23 cellular contexts compared by ENCODE assay signal in the genomic region with DNA sequence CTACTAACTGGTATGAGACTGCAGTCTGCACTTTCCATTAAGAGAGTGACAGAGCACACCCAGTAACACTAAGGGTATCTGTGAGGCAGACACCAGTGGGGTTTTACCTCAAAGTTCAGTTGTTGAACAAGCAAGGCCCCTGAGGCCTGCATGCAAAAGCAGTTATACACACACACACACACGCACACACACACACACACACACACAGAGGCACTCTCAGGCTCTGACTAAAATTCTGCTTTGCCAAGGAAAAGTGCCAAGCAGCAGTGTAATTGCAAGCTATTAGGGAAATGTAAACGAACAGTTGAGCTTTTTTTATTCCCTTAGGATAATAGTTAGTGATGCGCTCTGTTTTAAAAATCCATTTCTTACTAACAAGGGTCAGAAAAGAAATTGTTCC.
DNase-seq lines count a peak whose midpoint lies in the region; ATAC-seq, FAIRE-seq and TF ChIP-seq lines count a peak whose summit lies in the region.
"Had no signal": no experiment of that assay in that cellular context is flagged by ENCODE, and none has a peak within 500 bp of the region (broad histone marks: within the 10 kb centered on the region; RNA-seq: fewer than 3 reads in every experiment).

No MANE protein-coding gene starts in this region.

- H3K36me3 ChIP-seq in MG63 (0 out of 2 replicates have a peak, but pooled peaks cover 6% of the 10 kb centered on the region), pancreas (no peaks in the 10 kb centered on the region)
- H3K36me3 ChIP-seq: tibial nerve had no signal

- no peak overlapping the region for H3K4me3 ChIP-seq in MG63
- H3K4me3 ChIP-seq in cardiac fibroblast (replicated peaks in 1 of 2; ENCODE audit: low read depth in 2 of 2, low read length in 2 of 2), result no peak overlapping the region
- no peak overlapping the region for H3K4me3 ChIP-seq in pancreas
- H3K4me3 ChIP-seq: tibial nerve had no signal

- DNase-seq in NCI-H2196 (lab: John Stamatoyannopoulos, UW; ENCODE audit: unreplicated experiment) (peak; percentile 8), NCI-H2196 treated with DMSO at 0.1 percent for 48 hours (lab: John Stamatoyannopoulos, UW; ENCODE audit: unreplicated experiment) (no peak), MG63 (peak; percentile 82), cardiac fibroblast (ENCODE audit: low read depth in 2 of 2) (peak; percentile 35 to 68), pancreas (peak in 3 of 6 donors; percentile 25 to 43 (median 42)), posterior cingulate gyrus (no peak), GM12891 (ENCODE audit: insufficient read length, low spot score) (no peak)
- DNase-seq: activated CD4-positive, alpha-beta T cell treated with anti-CD3 and anti-CD28 coated beads, Interleukin-2, amount 50 U/mL, for 4 hours; activated CD8-positive, alpha-beta memory T cell treated with anti-CD3 and anti-CD28 coated beads, Interleukin-2, amount 50 U/mL, for 48 hours; CD4-positive, CD25-positive, alpha-beta regulatory T cell; dermis blood vessel endothelial cell; GF-D8; left colon; MV-4-11; SK-N-SH; stimulated activated CD4-positive, alpha-beta T cell treated with anti-CD3 and anti-CD28 coated beads, Interleukin-1b, Interleukin-23, amount 100 ng/mL, for 48 hours; stimulated activated naive CD4-positive, alpha-beta T cell had no signal

- no peak for FAIRE-seq in pancreas (lab: Jason Lieb, UNC)
- no peak for FAIRE-seq in GM12891 (lab: Jason Lieb, UNC)

- peak overlapping the region in 1 of 4 donors; percentile 17 for H3K27ac ChIP-seq in pancreas
- H3K27ac ChIP-seq: parathyroid adenoma, RWPE1, tibial nerve had no signal

- H3K27me3 ChIP-seq in MG63 (no peaks in the 10 kb centered on the region), pancreas (no peaks in the 10 kb centered on the region)
- H3K27me3 ChIP-seq: tibial nerve had no signal

- no peak for TF ChIP-seq POLR2A in GM12891 (IDR thresholded peaks at IDR 0.05; ENCODE audit: low read depth, low read length)

- no peak for TF ChIP-seq CTCF in cardiac fibroblast (IDR thresholded peaks at IDR 0.05; ENCODE audit: low read depth, low read length)
- TF ChIP-seq CTCF in pancreas (IDR thresholded peaks at IDR 0.05), result no peak

- peaks cover 0 to 18% (median 11%) of the 10 kb centered on the region in 3 donors for H3K4me1 ChIP-seq in pancreas
- H3K4me1 ChIP-seq: parathyroid adenoma, tibial nerve had no signal

- 20 to 26% methylated on average over 3 of the region's 3 CpGs for WGBS in pancreas, 2 donors

- ATAC-seq in pancreas, result peak; percentile 65 to 78 (median 72)
- no peak for ATAC-seq in HG03571 (IDR thresholded peaks at IDR 0.05; ENCODE audit: unreplicated experiment)
- ATAC-seq: left colon; natural killer cell treated with Interleukin-12 subunit alpha and Interleukin-12 subunit beta and Interleukin-15 and Interleukin-18, amount 100 ng/mL, for 72 hours; WTC11 had no signal

- H3K9me3 ChIP-seq in MG63 (no peaks in the 10 kb centered on the region), pancreas (no peaks in the 10 kb centered on the region)
- H3K9me3 ChIP-seq: SK-N-SH, tibial nerve had no signal

- intact Hi-C loops in pancreas (cut with DNase I), result no loop called here
- intact Hi-C loops in posterior cingulate gyrus (cut with DNase I), result no loop called here

TF ChIP-seq in GM12891, 5 proteins besides CTCF, POLR2A, EP300 and RAD21:
- TF ChIP-seq SPI1 (IDR thresholded peaks at IDR 0.05; ENCODE audit: low read depth, low read length) (no peak), TAF1 (IDR thresholded peaks at IDR 0.05; ENCODE audit: low read depth, low read length) (no peak), PAX5 (IDR thresholded peaks at IDR 0.05; ENCODE audit: insufficient read depth, low read length, severe bottlenecking) (no peak), POLR2AphosphoS5 (IDR thresholded peaks at IDR 0.05; ENCODE audit: low read depth, low read length) (no peak), POU2F2 (IDR thresholded peaks at IDR 0.05; ENCODE audit: low read depth, low read length) (no peak)

Comparison
In these comparisons a context has a peak if more than half of its experiments do, and no peak if none do; other contexts are left out.
1. DNase-seq: peak in NCI-H2196 (single experiment), MG63 (single experiment) and cardiac fibroblast (2 of 2); none in NCI-H2196 treated with DMSO at 0.1 percent for 48 hours (single experiment), posterior cingulate gyrus (0 of 10) and GM12891 (single experiment).